Comparison of ENCODE assay signal across 9 cellular contexts in genomic region chr18:69469444-69469919, GRCh38.
DNase-seq lines count a peak whose midpoint lies in the region; ATAC-seq and TF ChIP-seq lines count a peak whose summit lies in the region.
"Had no signal": no experiment of that assay in that cellular context is flagged by ENCODE, and none has a peak within 500 bp of the region (broad histone marks: within the 10 kb centered on the region; RNA-seq: fewer than 3 reads in every experiment).

No MANE protein-coding gene starts in this region.

- H3K27me3 ChIP-seq in mesendoderm (ENCODE audit: insufficient read depth, low read length, poor library complexity) (no peaks in the 10 kb centered on the region), gastrocnemius medialis (no peaks in the 10 kb centered on the region)

- no peak overlapping the region for H2BK15ac ChIP-seq in mesendoderm (replicated peaks; ENCODE audit: low read depth)

- no peak overlapping the region for H3K23ac ChIP-seq in mesendoderm (ENCODE audit: low read length)

- H2BK5ac ChIP-seq in mesendoderm (ENCODE audit: low read length), result no peak overlapping the region

- H2AK5ac ChIP-seq in mesendoderm (ENCODE audit: low read length), result no peak overlapping the region

- WGBS in mesendoderm (ENCODE audit: extremely low coverage, insufficient coverage, low lambda C conversion rate), result no CpG with 5 or more reads among the region's 27 CpGs

- no peaks in the 10 kb centered on the region for H3K36me3 ChIP-seq in mesendoderm (ENCODE audit: control insufficient read depth, insufficient read depth, low read length)
- no peaks in the 10 kb centered on the region for H3K36me3 ChIP-seq in gastrocnemius medialis

- no peak for TF ChIP-seq EP300 in Ishikawa (IDR thresholded peaks at IDR 0.05; ENCODE audit: borderline replicate concordance)

- no peak for TF ChIP-seq CTCF in activated CD8-positive, alpha-beta T cell treated with anti-CD3 and anti-CD28 coated beads for 36 hours (IDR thresholded peaks at IDR 0.05)
- TF ChIP-seq CTCF in gastrocnemius medialis (IDR thresholded peaks at IDR 0.05 in 4 of 5, conservative IDR thresholded peaks at IDR 0.05 in 1 of 5), result no peak

- ATAC-seq in GM18858 (IDR thresholded peaks at IDR 0.05; ENCODE audit: unreplicated experiment), result peak; percentile 63
- peak; percentile 79 for ATAC-seq in activated CD8-positive, alpha-beta T cell treated with anti-CD3 and anti-CD28 coated beads for 36 hours
- ATAC-seq in GM21723 (IDR thresholded peaks at IDR 0.05; ENCODE audit: unreplicated experiment), result no peak
- no peak for ATAC-seq in gastrocnemius medialis
- ATAC-seq in GM21619 (IDR thresholded peaks at IDR 0.05; ENCODE audit: unreplicated experiment), result no peak

- no peaks in the 10 kb centered on the region for H3K27me3 Mint-ChIP-seq in activated CD8-positive, alpha-beta T cell treated with anti-CD3 and anti-CD28 coated beads for 36 hours
- H3K27me3 Mint-ChIP-seq: memory B cell had no signal

- H3K27ac ChIP-seq in mesendoderm (ENCODE audit: low read depth, low read length) (no peak overlapping the region), gastrocnemius medialis (no peak overlapping the region)

- H3K4me3 ChIP-seq in mesendoderm (ENCODE audit: low read length) (no peak overlapping the region), gastrocnemius medialis (no peak overlapping the region)

- in situ Hi-C loops in gastrocnemius medialis (cut with MboI; ENCODE audit: low sequenced_read_pairs in 4 of 4), result no loop called here

- H3K79me2 ChIP-seq in mesendoderm (ENCODE audit: control insufficient read depth, insufficient read depth, low read length), result no peaks in the 10 kb centered on the region

- TF ChIP-seq POLR2A in gastrocnemius medialis (IDR thresholded peaks at IDR 0.05), result no peak

- no peak overlapping the region for H3K4me2 ChIP-seq in mesendoderm (ENCODE audit: low read length)

- H3K4me1 ChIP-seq in mesendoderm (ENCODE audit: control insufficient read depth, low read depth, low read length) (no peaks in the 10 kb centered on the region), gastrocnemius medialis (no peaks in the 10 kb centered on the region)

- H4K8ac ChIP-seq in mesendoderm (ENCODE audit: low read depth, low read length), result no peak overlapping the region

- no peaks in the 10 kb centered on the region for H3K4me1 Mint-ChIP-seq in activated CD8-positive, alpha-beta T cell treated with anti-CD3 and anti-CD28 coated beads for 36 hours (ENCODE audit: low read depth)
- H3K4me1 Mint-ChIP-seq: memory B cell had no signal

- no peaks in the 10 kb centered on the region for H3K79me1 ChIP-seq in mesendoderm (ENCODE audit: low read length)

- no peak overlapping the region for H2BK120ac ChIP-seq in mesendoderm (ENCODE audit: low read depth, low read length)

- CTCF ChIA-PET in activated CD8-positive, alpha-beta T cell treated with anti-CD3 and anti-CD28 coated beads for 36 hours (lab: Charles Lee), result no interaction called here

- H3K27ac Mint-ChIP-seq in activated CD8-positive, alpha-beta T cell treated with anti-CD3 and anti-CD28 coated beads for 36 hours, result no peak overlapping the region
- H3K27ac Mint-ChIP-seq: memory B cell had no signal

- H3K36me3 Mint-ChIP-seq in activated CD8-positive, alpha-beta T cell treated with anti-CD3 and anti-CD28 coated beads for 36 hours (ENCODE audit: low read depth), result no peaks in the 10 kb centered on the region
- H3K36me3 Mint-ChIP-seq: memory B cell had no signal

- intact Hi-C loops in activated CD8-positive, alpha-beta T cell treated with anti-CD3 and anti-CD28 coated beads for 36 hours (cut with micrococcal nuclease), result no loop called here
- intact Hi-C loops in gastrocnemius medialis (cut with DNase I; ENCODE audit: low total_unique reads), result no loop called here

- H3K9me3 Mint-ChIP-seq in activated CD8-positive, alpha-beta T cell treated with anti-CD3 and anti-CD28 coated beads for 36 hours, result no peaks in the 10 kb centered on the region
- H3K9me3 Mint-ChIP-seq: memory B cell had no signal

- H3K9me3 ChIP-seq in gastrocnemius medialis, result no peaks in the 10 kb centered on the region

- H4K5ac ChIP-seq in mesendoderm (ENCODE audit: low read length), result no peak overlapping the region

- no peak overlapping the region for H3K9ac ChIP-seq in mesendoderm (ENCODE audit: low read length)

- TF ChIP-seq RAD21 in Ishikawa (IDR thresholded peaks at IDR 0.05; ENCODE audit: low read depth), result peak; percentile 17; the same call in 1 of the 2 replicates

- H3K18ac ChIP-seq in mesendoderm (ENCODE audit: low read length), result no peak overlapping the region

- peak; percentile 66 for DNase-seq in activated CD8-positive, alpha-beta T cell treated with anti-CD3 and anti-CD28 coated beads for 36 hours
- DNase-seq in mesendoderm (peak; percentile 77), NCI-H1417 treated with DMSO at 0.1 percent for 48 hours (lab: John Stamatoyannopoulos, UW) (no peak), gastrocnemius medialis (no peak)

- H3K4me3 Mint-ChIP-seq in activated CD8-positive, alpha-beta T cell treated with anti-CD3 and anti-CD28 coated beads for 36 hours, result no peak overlapping the region
- H3K4me3 Mint-ChIP-seq: memory B cell had no signal

- H3K56ac ChIP-seq in mesendoderm (ENCODE audit: low read length), result peak overlapping the region; percentile 28

- POLR2A ChIA-PET in activated CD8-positive, alpha-beta T cell treated with anti-CD3 and anti-CD28 coated beads for 36 hours (lab: Charles Lee), result no interaction called here

- H3K4ac ChIP-seq in mesendoderm (ENCODE audit: low read depth, low read length), result no peak overlapping the region

TF ChIP-seq in Ishikawa, 13 proteins besides CTCF, POLR2A, EP300 and RAD21:
- TF ChIP-seq TEAD4 (IDR thresholded peaks at IDR 0.05), result no peak
- no peak for TF ChIP-seq REST (IDR thresholded peaks at IDR 0.05; ENCODE audit: low read depth)
- no peak for TF ChIP-seq ZBTB7A (IDR thresholded peaks at IDR 0.05; ENCODE audit: low read depth)
- no peak for TF ChIP-seq CEBPB (IDR thresholded peaks at IDR 0.05)
- no peak for TF ChIP-seq YY1 (IDR thresholded peaks at IDR 0.05; ENCODE audit: low read depth)
- no peak for TF ChIP-seq MAX (IDR thresholded peaks at IDR 0.05)
- TF ChIP-seq TAF1 (IDR thresholded peaks at IDR 0.05; ENCODE audit: low read depth), result no peak
- no peak for TF ChIP-seq CREB1 (IDR thresholded peaks at IDR 0.05; ENCODE audit: low read depth)
- no peak for TF ChIP-seq TCF12 (IDR thresholded peaks at IDR 0.05; ENCODE audit: low read depth)
- TF ChIP-seq NFIC (IDR thresholded peaks at IDR 0.05), result no peak
- TF ChIP-seq EGR1 (IDR thresholded peaks at IDR 0.05), result no peak
- no peak for TF ChIP-seq FOXM1 (IDR thresholded peaks at IDR 0.05; ENCODE audit: borderline replicate concordance, low read depth)
- no peak for TF ChIP-seq USF1 (IDR thresholded peaks at IDR 0.05)

Comparison
In these comparisons a context has a peak if more than half of its experiments do, and no peak if none do; other contexts are left out.
1. ATAC-seq: peak in GM18858 (single experiment) and activated CD8-positive, alpha-beta T cell treated with anti-CD3 and anti-CD28 coated beads for 36 hours (single experiment); none in GM21723 (single experiment), gastrocnemius medialis (0 of 2) and GM21619 (single experiment).
2. DNase-seq: peak in activated CD8-positive, alpha-beta T cell treated with anti-CD3 and anti-CD28 coated beads for 36 hours (single experiment) and mesendoderm (single experiment); none in NCI-H1417 treated with DMSO at 0.1 percent for 48 hours (single experiment) and gastrocnemius medialis (0 of 2).